In genomic region chr2:95031076-95031725, GRCh38 we compare ENCODE assay signal across 1 cellular context.
TF ChIP-seq lines count a peak whose summit lies in the region.

No MANE protein-coding gene starts in this region.

TF ChIP-seq in HCT116, 20 proteins besides CTCF, POLR2A, EP300 and RAD21:
- TF ChIP-seq SIN3A (IDR thresholded peaks at IDR 0.05; ENCODE audit: low read depth) = no peak
- no peak for TF ChIP-seq REST (IDR thresholded peaks at IDR 0.05; ENCODE audit: low read depth)
- TF ChIP-seq EGR1 (IDR thresholded peaks at IDR 0.05; ENCODE audit: low read depth) = no peak
- TF ChIP-seq FOSL1 (IDR thresholded peaks at IDR 0.05; ENCODE audit: low read depth) = no peak
- no peak for TF ChIP-seq SP1 (IDR thresholded peaks at IDR 0.05; ENCODE audit: low read depth)
- no peak for TF ChIP-seq EZH2 (IDR thresholded peaks at IDR 0.05)
- TF ChIP-seq ELF1 (IDR thresholded peaks at IDR 0.05; ENCODE audit: borderline replicate concordance, low read depth) = no peak
- no peak for TF ChIP-seq ZNF274 (IDR thresholded peaks at IDR 0.05; ENCODE audit: low read depth, low read length)
- TF ChIP-seq POLR2AphosphoS5 (IDR thresholded peaks at IDR 0.05; ENCODE audit: low read depth, low read length) = no peak
- TF ChIP-seq JUND (IDR thresholded peaks at IDR 0.05) = no peak
- TF ChIP-seq EZH2phosphoT487 (IDR thresholded peaks at IDR 0.05; ENCODE audit: borderline replicate concordance) = no peak
- no peak for TF ChIP-seq TCF7L2 (IDR thresholded peaks at IDR 0.05; ENCODE audit: borderline replicate concordance, extremely low read depth, insufficient read depth, insufficient read length)
- TF ChIP-seq ATF3 (IDR thresholded peaks at IDR 0.05) = no peak
- no peak for TF ChIP-seq CEBPB (IDR thresholded peaks at IDR 0.05; ENCODE audit: low read depth)
- TF ChIP-seq CBX3 (IDR thresholded peaks at IDR 0.05; ENCODE audit: low read depth) = no peak
- no peak for TF ChIP-seq ZFX (IDR thresholded peaks at IDR 0.05)
- TF ChIP-seq SRF (IDR thresholded peaks at IDR 0.05; ENCODE audit: low read depth) = no peak
- no peak for TF ChIP-seq ZBTB33 (IDR thresholded peaks at IDR 0.05; ENCODE audit: extremely low read depth, insufficient replicate concordance, low read length)
